ENCODE assay signal across 27 cellular contexts in genomic region chr1:57470028-57470427, GRCh38. TPM values are rescaled to one million over a fixed set of nuclear protein-coding genes. Genes with fewer than 3 reads are reported as not detected.
DNase-seq lines count a peak whose midpoint lies in the region; ATAC-seq and TF ChIP-seq lines count a peak whose summit lies in the region.
"Had no signal": no experiment of that assay in that cellular context is flagged by ENCODE, and none has a peak within 500 bp of the region (broad histone marks: within the 10 kb centered on the region; RNA-seq: fewer than 3 reads in every experiment).

No MANE protein-coding gene starts in this region.

- H3K27ac Mint-ChIP-seq in naive thymus-derived CD8-positive, alpha-beta T cell = no peak overlapping the region
- H3K27ac Mint-ChIP-seq: activated naive CD4-positive, alpha-beta T cell treated with anti-CD3 and anti-CD28 coated beads, Interleukin-2, amount 50 U/mL, for 72 hours; activated T-helper 1 cell treated with anti-CD3 and anti-CD28 coated beads, Interleukin-12 subunit alpha, Interleukin-12 subunit beta, Interleukin-2, Interleukin-4 antibody, amounts not matched to agents 30 ng/mL and 10 ng/mL and 1 ng/mL, durations not matched to agents 14 hours and 24 hours and 36 hours; CD8-positive, alpha-beta T cell; IgD-negative memory B cell; progenitor cell of endocrine pancreas had no signal

- no peaks in the 10 kb centered on the region for H3K4me1 Mint-ChIP-seq in naive thymus-derived CD8-positive, alpha-beta T cell
- H3K4me1 Mint-ChIP-seq: IgD-negative memory B cell had no signal

- H3K9me3 Mint-ChIP-seq in naive thymus-derived CD8-positive, alpha-beta T cell = peaks cover 0 to 4% (median 0%) of the 10 kb centered on the region in 9 donors
- H3K9me3 Mint-ChIP-seq: activated T-helper 1 cell treated with anti-CD3 and anti-CD28 coated beads, Interleukin-12 subunit alpha, Interleukin-12 subunit beta, Interleukin-2, Interleukin-4 antibody, amounts not matched to agents 30 ng/mL and 10 ng/mL and 1 ng/mL, durations not matched to agents 14 hours and 24 hours and 36 hours; CD8-positive, alpha-beta T cell had no signal

- TF ChIP-seq CTCF in AG10803 (conservative IDR thresholded peaks at IDR 0.05; ENCODE audit: low read length) (no peak), choroid plexus epithelial cell (conservative IDR thresholded peaks at IDR 0.05; ENCODE audit: low read depth, low read length) (no peak)

- no peak overlapping the region for H3K4me3 ChIP-seq in AG10803 (ENCODE audit: low read length)
- H3K4me3 ChIP-seq in choroid plexus epithelial cell (ENCODE audit: low read depth, low read length) = no peak overlapping the region
- H3K4me3 ChIP-seq: left lung, skin epidermis, thyroid gland had no signal

- H3K36me3 Mint-ChIP-seq in naive thymus-derived CD8-positive, alpha-beta T cell = no peaks in the 10 kb centered on the region
- H3K36me3 Mint-ChIP-seq: activated naive CD4-positive, alpha-beta T cell treated with anti-CD3 and anti-CD28 coated beads, Interleukin-2, amount 50 U/mL, for 72 hours; CD8-positive, alpha-beta T cell had no signal

- H3K27me3 Mint-ChIP-seq in naive thymus-derived CD8-positive, alpha-beta T cell = peaks cover 0 to 10% (median 0%) of the 10 kb centered on the region in 5 donors
- H3K27me3 Mint-ChIP-seq: IgD-negative memory B cell had no signal

- H3K4me3 Mint-ChIP-seq in naive thymus-derived CD8-positive, alpha-beta T cell = no peak overlapping the region
- H3K4me3 Mint-ChIP-seq: activated T-helper 1 cell treated with anti-CD3 and anti-CD28 coated beads, Interleukin-12 subunit alpha, Interleukin-12 subunit beta, Interleukin-2, Interleukin-4 antibody, amounts not matched to agents 30 ng/mL and 10 ng/mL and 1 ng/mL, durations not matched to agents 14 hours and 24 hours and 36 hours; CD8-positive, alpha-beta T cell; IgD-negative memory B cell; neural crest cell had no signal

- POLR2A ChIA-PET in naive thymus-derived CD8-positive, alpha-beta T cell (lab: Charles Lee) = no interaction called here

- ATAC-seq in HG03565 (IDR thresholded peaks at IDR 0.05; ENCODE audit: unreplicated experiment) = no peak
- ATAC-seq in GM21390 (IDR thresholded peaks at IDR 0.05; ENCODE audit: unreplicated experiment) = no peak
- no peak for ATAC-seq in naive thymus-derived CD8-positive, alpha-beta T cell
- ATAC-seq: activated naive CD4-positive, alpha-beta T cell treated with anti-CD3 and anti-CD28 coated beads, Interleukin-2, amount 50 U/mL, for 72 hours; CD8-positive, alpha-beta T cell; left lung; Right ventricle myocardium inferior; stimulated activated naive CD8-positive, alpha-beta T cell treated with anti-CD3 and anti-CD28 coated beads, Interleukin-15, Interleukin-2, amounts not matched to agents 100 U/mL and 50 U/mL, for 24 hours had no signal

- DNase-seq in AG10803 (ENCODE audit: low read depth) (peak; percentile 78), NCI-H226 (peak; percentile 55), choroid plexus epithelial cell (ENCODE audit: low read depth) (peak; percentile 86), left kidney (ENCODE audit: low read depth, low spot score) (peak; percentile 54), 8988T (no peak)
- no peak for DNase-seq in naive thymus-derived CD8-positive, alpha-beta T cell
- DNase-seq: CD8-positive, alpha-beta T cell; glutamatergic neuron; left lung; NCI-H187; NCI-H748 treated with DMSO at 0.1 percent for 48 hours; stimulated activated CD4-positive, alpha-beta T cell treated with anti-CD3 and anti-CD28 coated beads, Interleukin-2, amount 100 ng/mL, for 48 hours; stimulated activated naive CD8-positive, alpha-beta T cell treated with anti-CD3 and anti-CD28 coated beads, Interleukin-15, Interleukin-2, amounts not matched to agents 100 U/mL and 50 U/mL, for 24 hours; thyroid gland had no signal

RNA-seq across cellular contexts. Expression of gene DAB1, which starts 46.2 kb away (rescaled TPM):
- under 1 TPM; 0.16 to 0.42 TPM for total RNA-seq in naive thymus-derived CD8-positive, alpha-beta T cell
- under 1 TPM in 1 of 3 donors, not detected in 2; 0.53 TPM for polyA plus RNA-seq in naive thymus-derived CD8-positive, alpha-beta T cell
- total RNA-seq: activated CD8-positive, alpha-beta memory T cell treated with anti-CD3 and anti-CD28 coated beads for 36 hours; activated T-helper 1 cell treated with anti-CD3 and anti-CD28 coated beads, Interleukin-12 subunit alpha, Interleukin-12 subunit beta, Interleukin-2, Interleukin-4 antibody, amounts not matched to agents 30 ng/mL and 10 ng/mL and 1 ng/mL, durations not matched to agents 14 hours and 24 hours and 36 hours; bronchial epithelial cell; dermis microvascular lymphatic vessel endothelial cell; OCI-LY7 had no signal

Comparison
In these comparisons a context has a peak if more than half of its experiments do, and no peak if none do; other contexts are left out.
1. DNase-seq: peak in AG10803 (single experiment), NCI-H226 (single experiment), choroid plexus epithelial cell (single experiment) and left kidney (single experiment); none in 8988T (single experiment) and naive thymus-derived CD8-positive, alpha-beta T cell (0 of 10).